ENCODE assay signal across 29 cellular contexts in genomic region chr4:2378898-2379297, GRCh38. TPM values are rescaled to one million over a fixed set of nuclear protein-coding genes. Genes with fewer than 3 reads are reported as not detected.
DNase-seq lines count a peak whose midpoint lies in the region; ATAC-seq and TF ChIP-seq lines count a peak whose summit lies in the region.
"Had no signal": no experiment of that assay in that cellular context is flagged by ENCODE, and none has a peak within 500 bp of the region (broad histone marks: within the 10 kb centered on the region; RNA-seq: fewer than 3 reads in every experiment).

No MANE protein-coding gene starts in this region.

- H3K4me2 ChIP-seq in skeletal muscle satellite cell (ENCODE audit: low read length) (peak overlapping the region; percentile 25), PC-3 (ENCODE audit: low read length) (no peak overlapping the region)
- H3K4me2 ChIP-seq: A549; BLaER1 treated with 17β-estradiol and CSF1 and Interleukin-3, amounts not matched to agents 10 nM and 100 nM had no signal

- peak; percentile 91 for DNase-seq in COR-L47 (lab: John Stamatoyannopoulos, UW)
- DNase-seq in NCI-H69 (lab: John Stamatoyannopoulos, UW): peak; percentile 38
- DNase-seq in PC-3: no peak
- no peak for DNase-seq in NCI-H774 (lab: John Stamatoyannopoulos, UW)
- no peak for DNase-seq in NCI-H2196 (lab: John Stamatoyannopoulos, UW; ENCODE audit: unreplicated experiment)
- DNase-seq: AML-193; Caco-2; CD4-positive, alpha-beta T cell; DMS 273 treated with DMSO at 0.1 percent for 48 hours; DMS79; GF-D8; GOT3; KBM-7; MM.1S; NCI-H1417 treated with DMSO at 0.1 percent for 48 hours; NCI-H187 treated with DMSO at 0.1 percent for 48 hours; NCI-H2227 treated with DMSO at 0.1 percent for 48 hours; NCI-H524; NCI-H82; SHP77; T-cell had no signal

- H3K36me3 ChIP-seq in skeletal muscle satellite cell (ENCODE audit: insufficient read depth, low read length) (no peaks in the 10 kb centered on the region), PC-3 (ENCODE audit: low read depth, low read length) (no peaks in the 10 kb centered on the region)
- H3K36me3 ChIP-seq: HAP-1 had no signal

- no peak overlapping the region for H3K27ac ChIP-seq in PC-3 (ENCODE audit: low read length)
- H3K27ac ChIP-seq: A549; BLaER1 treated with 17β-estradiol and CSF1 and Interleukin-3, amounts not matched to agents 10 nM and 100 nM; RWPE1 had no signal

- H3K79me2 ChIP-seq in PC-3 (ENCODE audit: low read length): no peaks in the 10 kb centered on the region

- no peaks in the 10 kb centered on the region for H4K20me1 ChIP-seq in PC-3 (ENCODE audit: low read length)
- H4K20me1 ChIP-seq: BLaER1 treated with 17β-estradiol and CSF1 and Interleukin-3, amounts not matched to agents 10 nM and 100 nM had no signal

- BruUV-seq in PC-3 (replicated peaks; lab: Mats Ljungman, UMichigan): no TSS peak

- POLR2A ChIA-PET in PC-3 (lab: Charles Lee; ENCODE audit: unreplicated experiment): no interaction called here

- H3K9ac ChIP-seq in skeletal muscle satellite cell (ENCODE audit: low read depth, low read length): no peak overlapping the region
- no peak overlapping the region for H3K9ac ChIP-seq in PC-3 (ENCODE audit: low read length)
- H3K9ac ChIP-seq: BLaER1 treated with 17β-estradiol and CSF1 and Interleukin-3, amounts not matched to agents 10 nM and 100 nM had no signal

- ATAC-seq in PC-3: no peak
- ATAC-seq: A549, Panc1, T-cell had no signal

- no peaks in the 10 kb centered on the region for H3K9me2 ChIP-seq in PC-3 (replicated peaks; ENCODE audit: low read length)

- H3K4me3 ChIP-seq in skeletal muscle satellite cell (ENCODE audit: low read length) (no peak overlapping the region), PC-3 (ENCODE audit: low read length) (no peak overlapping the region)
- H3K4me3 ChIP-seq: A549; BLaER1 treated with 17β-estradiol and CSF1 and Interleukin-3, amounts not matched to agents 10 nM and 100 nM; HAP-1 had no signal

- H3K9me3 ChIP-seq in skeletal muscle satellite cell (replicated peaks; ENCODE audit: low read length) (no peaks in the 10 kb centered on the region), PC-3 (ENCODE audit: low read length) (no peaks in the 10 kb centered on the region)
- H3K9me3 ChIP-seq: A549, Caco-2, HAP-1 had no signal

- intact Hi-C loops in PC-3 (cut with micrococcal nuclease): no loop called here

- H3K4me1 ChIP-seq in skeletal muscle satellite cell (ENCODE audit: control insufficient read depth, insufficient read depth, low read length) (peaks cover 9% of the 10 kb centered on the region), PC-3 (ENCODE audit: insufficient read depth, low read length) (no peaks in the 10 kb centered on the region)
- H3K4me1 ChIP-seq: A549, Caco-2, HAP-1 had no signal

- CTCF ChIA-PET in PC-3 (lab: Charles Lee): no interaction called here

- no peak for TF ChIP-seq CTCF in PC-3 (conservative IDR thresholded peaks at IDR 0.05; ENCODE audit: low read depth, low read length)

- H3K27me3 ChIP-seq in skeletal muscle satellite cell (ENCODE audit: control insufficient read depth, insufficient read depth, low read length) (peaks cover 30% of the 10 kb centered on the region), PC-3 (ENCODE audit: low read length) (no peaks in the 10 kb centered on the region)
- H3K27me3 ChIP-seq: BLaER1 treated with 17β-estradiol and CSF1 and Interleukin-3, amounts not matched to agents 10 nM and 100 nM had no signal

- H3F3A ChIP-seq in PC-3 (ENCODE audit: low read length, unreplicated experiment): no peaks in the 10 kb centered on the region

- TF ChIP-seq RAD21 in Ishikawa (IDR thresholded peaks at IDR 0.05; ENCODE audit: low read depth): no peak

- no peak overlapping the region for H2AFZ ChIP-seq in PC-3 (ENCODE audit: low read length)

- no peak for TF ChIP-seq EP300 in Ishikawa (IDR thresholded peaks at IDR 0.05; ENCODE audit: borderline replicate concordance)

TF ChIP-seq in Ishikawa, 13 proteins besides CTCF, POLR2A, EP300 and RAD21:
- TF ChIP-seq FOXM1 (IDR thresholded peaks at IDR 0.05; ENCODE audit: borderline replicate concordance, low read depth) (no peak), TCF12 (IDR thresholded peaks at IDR 0.05; ENCODE audit: low read depth) (no peak), USF1 (IDR thresholded peaks at IDR 0.05) (0 out of 2 replicates have a peak, but pooled peaks have one; percentile 35), EGR1 (IDR thresholded peaks at IDR 0.05) (no peak), TAF1 (IDR thresholded peaks at IDR 0.05; ENCODE audit: low read depth) (no peak), NFIC (IDR thresholded peaks at IDR 0.05) (peak; percentile 34), TEAD4 (IDR thresholded peaks at IDR 0.05) (no peak), ZBTB7A (IDR thresholded peaks at IDR 0.05; ENCODE audit: low read depth) (no peak), CEBPB (IDR thresholded peaks at IDR 0.05) (no peak), YY1 (IDR thresholded peaks at IDR 0.05; ENCODE audit: low read depth) (no peak)

RNA-seq across cellular contexts. Expression of gene ZFYVE28, which starts 39.5 kb away (rescaled TPM):
- total RNA-seq in skeletal muscle satellite cell (2012; rRNA removed): 1.8 and 2.6 TPM in 2 replicates
- total RNA-seq in PC-3 (2014; rRNA removed): 6.3 and 8.0 TPM in 2 replicates

RNA-seq across cellular contexts. Expression of gene CFAP99, which starts 39.9 kb away (rescaled TPM):
- total RNA-seq in skeletal muscle satellite cell (2012; rRNA removed): under 0.01 TPM in 1 of 2 replicates, not detected in the other
- total RNA-seq in PC-3 (2014; rRNA removed): 1.3 TPM in 1 of 2 replicates, not detected in the other
- total RNA-seq: Caco-2, SK-MEL-5 had no signal

Comparison
In these comparisons a context has a peak if more than half of its experiments do, and no peak if none do; other contexts are left out.
1. DNase-seq: peak in COR-L47 (single experiment) and NCI-H69 (single experiment); none in PC-3 (single experiment), NCI-H774 (single experiment) and NCI-H2196 (single experiment).